ENCODE assay signal across 14 cellular contexts in the genomic region with DNA sequence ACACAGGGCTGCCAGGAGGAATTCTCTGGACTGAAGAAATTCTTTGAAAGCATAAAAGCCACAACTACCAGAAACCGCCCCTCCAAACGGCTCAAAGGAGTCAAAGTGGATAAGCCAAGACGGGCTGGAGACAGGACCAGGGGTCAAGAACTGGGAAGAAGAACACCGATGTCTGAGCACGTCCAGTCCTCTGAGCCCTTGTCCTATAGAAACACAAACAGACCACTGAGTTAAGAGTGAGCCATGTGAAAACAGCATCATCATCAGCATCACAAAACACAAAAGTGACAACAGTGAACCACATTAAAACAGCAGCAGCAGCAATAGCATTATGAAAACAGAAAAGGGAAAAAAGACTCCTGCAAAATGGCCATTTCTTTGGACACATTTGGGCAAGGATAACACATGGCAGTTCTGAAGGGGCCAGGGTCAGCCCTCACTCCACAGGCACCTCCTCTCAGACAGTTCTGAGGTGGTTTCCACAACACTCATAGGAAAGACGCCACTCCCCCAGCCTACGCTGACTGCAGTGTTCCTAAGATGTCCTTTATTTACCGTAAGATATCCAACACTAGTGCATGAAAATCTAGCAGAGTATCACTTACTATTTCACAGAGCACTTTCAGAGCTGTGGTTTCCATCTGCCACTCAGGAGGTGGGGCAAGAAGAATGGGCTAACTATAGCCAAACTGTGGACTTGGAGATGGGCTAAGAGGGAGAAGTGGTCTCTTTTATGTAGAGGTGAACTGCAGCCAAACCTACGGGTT. TPM values are rescaled to one million over a fixed set of nuclear protein-coding genes. Genes with fewer than 3 reads are reported as not detected.
A peak's percentile ranks its signal among the peaks of the same experiment; 100 is the strongest.
DNase-seq lines count a peak whose midpoint lies in the region; ATAC-seq, FAIRE-seq and TF ChIP-seq lines count a peak whose summit lies in the region.
"Had no signal": no experiment of that assay in that cellular context is flagged by ENCODE, and none has a peak within 500 bp of the region (broad histone marks: within the 10 kb centered on the region; RNA-seq: fewer than 3 reads in every experiment).

No MANE protein-coding gene starts in this region.

- TF ChIP-seq EP300 in GM12878 (IDR thresholded peaks at IDR 0.05; ENCODE audit: borderline replicate concordance in 1 of 2, control insufficient read depth in 1 of 2, low read depth in 2 of 2, low read length in 2 of 2) = no peak

- peak overlapping the region; percentile 89 for H3K27ac Mint-ChIP-seq in activated CD8-positive, alpha-beta memory T cell treated with anti-CD3 and anti-CD28 coated beads, Interleukin-2, amount 10 ng/mL, durations not matched to agents 7 days and 5 days
- H3K27ac Mint-ChIP-seq in T-helper 2 cell treated with Interferon-gamma antibody and Interleukin-4, amounts not matched to agents 5 μg/mL and 100 μg/mL, for 36 hours = peak overlapping the region; percentile 4
- H3K27ac Mint-ChIP-seq: GM23338 had no signal

- H3K79me2 ChIP-seq in GM12878 (ENCODE audit: control insufficient read depth, insufficient read depth, low read length) = no peaks in the 10 kb centered on the region

- H3K4me3 ChIP-seq in GM12878 = no peak overlapping the region
- H3K4me3 ChIP-seq: GM23338, transverse colon had no signal

- in situ Hi-C loops in GM12878 (cut with MboI) = no loop called here

- SMC1A ChIA-PET in GM12878 (lab: Charles Lee; ENCODE audit: uncharacterized antibody, unreplicated experiment) = interaction anchor here (1.0 to 3.7 kb wide), 11 partner anchors 8 to 174 kb away, joined by 3 to 26 read pairs (median 5); no protein-coding TSS in a partner anchor

- FAIRE-seq in GM12878 (lab: Jason Lieb, UNC) = no peak

- H3K36me3 Mint-ChIP-seq in activated CD8-positive, alpha-beta memory T cell treated with anti-CD3 and anti-CD28 coated beads, Interleukin-2, amount 10 ng/mL, durations not matched to agents 7 days and 5 days = peaks cover 69% of the 10 kb centered on the region
- peaks cover 68% of the 10 kb centered on the region for H3K36me3 Mint-ChIP-seq in T-helper 2 cell treated with Interferon-gamma antibody and Interleukin-4, amounts not matched to agents 5 μg/mL and 100 μg/mL, for 36 hours (ENCODE audit: low read depth)

- no peaks in the 10 kb centered on the region for H3K27me3 Mint-ChIP-seq in activated CD8-positive, alpha-beta memory T cell treated with anti-CD3 and anti-CD28 coated beads, Interleukin-2, amount 10 ng/mL, durations not matched to agents 7 days and 5 days
- no peaks in the 10 kb centered on the region for H3K27me3 Mint-ChIP-seq in T-helper 2 cell treated with Interferon-gamma antibody and Interleukin-4, amounts not matched to agents 5 μg/mL and 100 μg/mL, for 36 hours (ENCODE audit: low read depth)

- no peak for ATAC-seq in activated CD8-positive, alpha-beta memory T cell treated with anti-CD3 and anti-CD28 coated beads, Interleukin-2, amount 10 ng/mL, durations not matched to agents 7 days and 5 days
- no peak for ATAC-seq in GM12878
- no peak for ATAC-seq in Right ventricle myocardium superior (ENCODE audit: poor library complexity)
- ATAC-seq: GM23338 had no signal

- POLR2A ChIA-PET in GM12878 (lab: Charles Lee) = interaction anchor here (0.7 kb wide), 1 partner anchor 29 kb away, joined by 3 read pairs; a partner anchor contains a TSS

- H3K27me3 ChIP-seq in GM12878 (replicated peaks in 1 of 2; ENCODE audit: control insufficient read depth in 2 of 2, insufficient read depth in 2 of 2, low read length in 1 of 2) = no peaks in the 10 kb centered on the region
- H3K27me3 ChIP-seq: transverse colon had no signal

- H3K9ac ChIP-seq in GM12878 (ENCODE audit: control insufficient read depth, insufficient read depth, low read length) = no peak overlapping the region

- intact Hi-C loops in GM12878 (cut with micrococcal nuclease; ENCODE audit: unreplicated experiment) = loop anchor here (5.0 kb wide), 1 partner anchor 98 kb away; no protein-coding TSS in a partner anchor
- intact Hi-C loops in Right ventricle myocardium superior (cut with DNase I) = no loop called here

- TF ChIP-seq RAD21 in GM12878 (IDR thresholded peaks at IDR 0.05; ENCODE audit: insufficient read depth, low read depth, low read length) = no peak

- peaks cover 59% of the 10 kb centered on the region for H3K4me1 ChIP-seq in GM12878 (ENCODE audit: control insufficient read depth, insufficient read depth, low read length)
- H3K4me1 ChIP-seq: transverse colon had no signal

- TF ChIP-seq POLR2A in GM12878 (IDR thresholded peaks at IDR 0.05; ENCODE audit: low read depth, low read length) = no peak

- CTCF ChIA-PET in activated CD8-positive, alpha-beta memory T cell treated with anti-CD3 and anti-CD28 coated beads, Interleukin-2, amount 10 ng/mL, durations not matched to agents 7 days and 5 days (lab: Charles Lee) = interaction anchor here (0.9 to 1.7 kb wide), 3 partner anchors 8 to 38 kb away, joined by 3 to 9 read pairs (median 6); no protein-coding TSS in a partner anchor
- CTCF ChIA-PET in GM12878 (lab: Yijun Ruan, JAX) = interaction anchor here (1.5 to 1.9 kb wide), 3 partner anchors 51 to 96 kb away, joined by 5 to 12 read pairs (median 5); no protein-coding TSS in a partner anchor

- peak overlapping the region; percentile 50 for H3K27ac ChIP-seq in GM12878 (ENCODE audit: control insufficient read depth, insufficient read depth)
- H3K27ac ChIP-seq: C4-2B, transverse colon had no signal

- no peak overlapping the region for H2AFZ ChIP-seq in GM12878 (ENCODE audit: control insufficient read depth, low read depth, low read length)
- H2AFZ ChIP-seq: GM23338 had no signal

- H3K4me1 Mint-ChIP-seq in activated CD8-positive, alpha-beta memory T cell treated with anti-CD3 and anti-CD28 coated beads, Interleukin-2, amount 10 ng/mL, durations not matched to agents 7 days and 5 days = peaks cover 88% of the 10 kb centered on the region
- H3K4me1 Mint-ChIP-seq in T-helper 2 cell treated with Interferon-gamma antibody and Interleukin-4, amounts not matched to agents 5 μg/mL and 100 μg/mL, for 36 hours (ENCODE audit: low read depth) = peaks cover 60% of the 10 kb centered on the region
- H3K4me1 Mint-ChIP-seq: GM23338 had no signal

- H3K4me2 ChIP-seq in GM12878 (ENCODE audit: control insufficient read depth, insufficient read depth) = peak overlapping the region; percentile 52
- H3K4me2 ChIP-seq: GM23338 had no signal

- RAD21 ChIA-PET in GM12878 (lab: Charles Lee; ENCODE audit: unreplicated experiment) = interaction anchor here (1.0 to 1.9 kb wide), 6 partner anchors 8 to 174 kb away, joined by 3 to 18 read pairs (median 8); a partner anchor contains a TSS

- no peaks in the 10 kb centered on the region for H3K9me3 ChIP-seq in GM12878 (replicated peaks; ENCODE audit: control insufficient read depth, insufficient read depth, low read length)
- H3K9me3 ChIP-seq: transverse colon had no signal

- no TSS peak for BruUV-seq in GM12878 (replicated peaks; lab: Mats Ljungman, UMichigan)

- 88% methylated on average over 9 of the region's 9 CpGs for WGBS in GM12878 (ENCODE audit: insufficient coverage, insufficient replicate concordance, low lambda C conversion rate, missing lambda C conversion rate)

- no peaks in the 10 kb centered on the region for H3K9me3 Mint-ChIP-seq in activated CD8-positive, alpha-beta memory T cell treated with anti-CD3 and anti-CD28 coated beads, Interleukin-2, amount 10 ng/mL, durations not matched to agents 7 days and 5 days (ENCODE audit: low read depth)
- H3K9me3 Mint-ChIP-seq in T-helper 2 cell treated with Interferon-gamma antibody and Interleukin-4, amounts not matched to agents 5 μg/mL and 100 μg/mL, for 36 hours = no peaks in the 10 kb centered on the region
- H3K9me3 Mint-ChIP-seq: GM23338 had no signal

- DNase-seq in activated CD8-positive, alpha-beta memory T cell treated with anti-CD3 and anti-CD28 coated beads, Interleukin-2, amount 10 ng/mL, durations not matched to agents 7 days and 5 days = peak; percentile 45
- no peak for DNase-seq in activated CD8-positive, alpha-beta memory T cell treated with anti-CD3 and anti-CD28 coated beads, Interleukin-2, amount 50 U/mL, for 48 hours
- peak; percentile 23 for DNase-seq in T-helper 2 cell treated with Interferon-gamma antibody and Interleukin-4, amounts not matched to agents 5 μg/mL and 100 μg/mL, for 36 hours (ENCODE audit: low spot score)
- DNase-seq in GM12878 (ENCODE audit: low read depth, low spot score) (no peak), NOMO-1 treated with DMSO at 0.1 percent for 48 hours (lab: John Stamatoyannopoulos, UW; ENCODE audit: unreplicated experiment) (no peak), DMS79 treated with DMSO at 0.1 percent for 48 hours (lab: John Stamatoyannopoulos, UW) (no peak), Right ventricle myocardium superior (no peak)
- DNase-seq in stimulated activated CD4-positive, alpha-beta T cell treated with anti-CD3 and anti-CD28 coated beads, Interleukin-4, amount 100 ng/mL, for 1 hour = peak; percentile 18
- DNase-seq: foreskin melanocyte, NCI-H1694 treated with DMSO at 0.1 percent for 48 hours, T-helper 9 cell, transverse colon had no signal

- H3K4me3 Mint-ChIP-seq in activated CD8-positive, alpha-beta memory T cell treated with anti-CD3 and anti-CD28 coated beads, Interleukin-2, amount 10 ng/mL, durations not matched to agents 7 days and 5 days = peak overlapping the region; percentile 51
- H3K4me3 Mint-ChIP-seq in T-helper 2 cell treated with Interferon-gamma antibody and Interleukin-4, amounts not matched to agents 5 μg/mL and 100 μg/mL, for 36 hours = peak overlapping the region; percentile 8
- H3K4me3 Mint-ChIP-seq: GM23338 had no signal

- H3K36me3 ChIP-seq in GM12878 (ENCODE audit: control insufficient read depth in 2 of 2, insufficient read depth in 2 of 2, low read length in 1 of 2) = peaks cover 14 to 18% of the 10 kb centered on the region in 2 experiments

- TF ChIP-seq CTCF in GM12878 (IDR thresholded peaks at IDR 0.05 in 2 of 3, conservative IDR thresholded peaks at IDR 0.05 in 1 of 3; ENCODE audit: control insufficient read depth in 2 of 3, extremely low read depth in 1 of 3, insufficient read depth in 1 of 3, low read depth in 3 of 3, low read length in 3 of 3) = no peak

- no peaks in the 10 kb centered on the region for H4K20me1 ChIP-seq in GM12878 (ENCODE audit: control insufficient read depth, insufficient read depth)

RNA-seq across cellular contexts. Expression of a gene that starts 28.6 kb away (rescaled TPM):
- total RNA-seq in activated CD8-positive, alpha-beta memory T cell treated with anti-CD3 and anti-CD28 coated beads, Interleukin-2, amount 10 ng/mL, durations not matched to agents 7 days and 5 days = 10 to 100 TPM in 1 of 2 experiments, 1 to 10 TPM in 1; 7.2 to 21.6 TPM
- total RNA-seq in GM12878 (2013; cell fraction: nucleolus; rRNA removed) = 3.8 and 4.0 TPM in 2 replicates
- total RNA-seq in GM12878 (2014; rRNA removed) (0.98 and 5.0 TPM in 2 replicates), GM12878 (2014; rRNA removed; fragmentation: Illumina TruSeq; extraction: Trizol) (0.67 and 0.83 TPM in 2 replicates), GM12878 (2021) (1.4 and 1.9 TPM in 2 replicates), Right ventricle myocardium superior (3.1 TPM)
- polyA plus RNA-seq in GM12878 (2011; ENCODE audit: low read depth) = 1.2 TPM
- polyA plus RNA-seq in GM12878 (2011; rRNA removed) (2.5 and 2.7 TPM in 2 replicates), GM12878 (2014; fragmentation: Illumina TruSeq; extraction: Trizol) (0.69 and 0.82 TPM in 2 replicates), GM12878 (2014; fragmentation: Nextera tagmentation; extraction: Ambion mirVana) (under 1 TPM; 0.13 to 0.21 TPM), GM12878 (2014; rRNA removed) (1.2 and 1.4 TPM in 2 replicates), GM12878 (2016; fragmentation: Nextera tagmentation; extraction: Ambion mirVana) (1 to 10 TPM; 1.7 to 2.4 TPM)
- polyA plus RNA-seq in GM12878 (2011; cell fraction: cytosol; rRNA removed) = 1.4 and 1.5 TPM in 2 replicates
- 1.3 and 1.7 TPM in 2 replicates for polyA plus RNA-seq in GM12878 (2011; cell fraction: nucleus; rRNA removed)
- polyA plus RNA-seq in GM12878 (2012) = 1.9 and 2.0 TPM in 2 replicates
- 2.0 and 2.1 TPM in 2 replicates for polyA minus RNA-seq in GM12878 (2011; rRNA and poly(A)+ RNA removed)
- polyA minus RNA-seq in GM12878 (2011; cell fraction: cytosol; rRNA and poly(A)+ RNA removed) = 0.52 and 0.94 TPM in 2 replicates
- polyA minus RNA-seq in GM12878 (2011; cell fraction: nucleus; rRNA and poly(A)+ RNA removed) = 0.67 and 1.1 TPM in 2 replicates

Comparison
In these comparisons a context has a peak if more than half of its experiments do, and no peak if none do; other contexts are left out.
1. DNase-seq: peak in activated CD8-positive, alpha-beta memory T cell treated with anti-CD3 and anti-CD28 coated beads, Interleukin-2, amount 10 ng/mL, durations not matched to agents 7 days and 5 days (single experiment), T-helper 2 cell treated with Interferon-gamma antibody and Interleukin-4, amounts not matched to agents 5 μg/mL and 100 μg/mL, for 36 hours (single experiment) and stimulated activated CD4-positive, alpha-beta T cell treated with anti-CD3 and anti-CD28 coated beads, Interleukin-4, amount 100 ng/mL, for 1 hour (single experiment); none in activated CD8-positive, alpha-beta memory T cell treated with anti-CD3 and anti-CD28 coated beads, Interleukin-2, amount 50 U/mL, for 48 hours (single experiment), GM12878 (single experiment), NOMO-1 treated with DMSO at 0.1 percent for 48 hours (single experiment), DMS79 treated with DMSO at 0.1 percent for 48 hours (single experiment) and Right ventricle myocardium superior (single experiment).